In genomic region chrX:156001001-156001666, GRCh38 we compare ENCODE assay signal across 33 cellular contexts. TPM values are rescaled to one million over a fixed set of nuclear protein-coding genes. Genes with fewer than 3 reads are reported as not detected.
DNase-seq lines count a peak whose midpoint lies in the region; ATAC-seq and TF ChIP-seq lines count a peak whose summit lies in the region.
"Had no signal": no experiment of that assay in that cellular context is flagged by ENCODE, and none has a peak within 500 bp of the region (broad histone marks: within the 10 kb centered on the region; RNA-seq: fewer than 3 reads in every experiment).

No MANE protein-coding gene starts in this region.

- no peak for DNase-seq in activated naive CD4-positive, alpha-beta T cell treated with anti-CD3 and anti-CD28 coated beads, Interleukin-2, amount 10 ng/mL, durations not matched to agents 7 days and 5 days
- DNase-seq in activated naive CD4-positive, alpha-beta T cell treated with anti-CD3 and anti-CD28 coated beads for 36 hours, result no peak
- no peak for DNase-seq in central memory CD8-positive, alpha-beta T cell (ENCODE audit: low spot score in 2 of 2)
- no peak for DNase-seq in NCI-H146 (lab: John Stamatoyannopoulos, UW)
- DNase-seq in caudate nucleus (lab: John Stamatoyannopoulos, UW), result no peak
- DNase-seq: ACHN; activated CD4-positive, alpha-beta T cell treated with anti-CD3 and anti-CD28 coated beads, Interleukin-2, amount 50 U/mL, for 1 hour; activated CD8-positive, alpha-beta memory T cell treated with anti-CD3 and anti-CD28 coated beads, Interleukin-2, amount 50 U/mL, for 48 hours; Calu3; DMS79 treated with DMSO at 0.1 percent for 48 hours; effector CD8-positive, alpha-beta T cell; GDM1; glutamatergic neuron; left ventricle myocardium inferior; mesenchymal stem cell; NCI-H2107; NCI-H345; NCI-H69; Right ventricle myocardium superior; stimulated activated naive CD4-positive, alpha-beta T cell treated with Interleukin-2 at 50 U/mL for 16 hours; T-helper 9 cell; testis; WERI-Rb-1 had no signal

- no peaks in the 10 kb centered on the region for H3K9me3 Mint-ChIP-seq in activated naive CD4-positive, alpha-beta T cell treated with anti-CD3 and anti-CD28 coated beads, Interleukin-2, amount 10 ng/mL, durations not matched to agents 7 days and 5 days
- H3K9me3 Mint-ChIP-seq in activated naive CD4-positive, alpha-beta T cell treated with anti-CD3 and anti-CD28 coated beads for 36 hours, result no peaks in the 10 kb centered on the region
- H3K9me3 Mint-ChIP-seq in central memory CD8-positive, alpha-beta T cell, result no peaks in the 10 kb centered on the region
- H3K9me3 Mint-ChIP-seq: activated naive CD4-positive, alpha-beta T cell treated with anti-CD3 and anti-CD28 coated beads, Interleukin-2, amount 50 U/mL, for 72 hours had no signal

- H3K4me3 Mint-ChIP-seq in activated naive CD4-positive, alpha-beta T cell treated with anti-CD3 and anti-CD28 coated beads, Interleukin-2, amount 10 ng/mL, durations not matched to agents 7 days and 5 days, result peak overlapping the region; percentile 57
- H3K4me3 Mint-ChIP-seq in activated naive CD4-positive, alpha-beta T cell treated with anti-CD3 and anti-CD28 coated beads for 36 hours, result no peak overlapping the region
- H3K4me3 Mint-ChIP-seq in central memory CD8-positive, alpha-beta T cell, result peak overlapping the region; percentile 24

- ATAC-seq in central memory CD8-positive, alpha-beta T cell (replicated peaks; ENCODE audit: extremely low read depth, poor library complexity, severe bottlenecking), result no peak
- no peak for ATAC-seq in HG03095 (IDR thresholded peaks at IDR 0.05; ENCODE audit: unreplicated experiment)
- ATAC-seq: HCT116 had no signal

- H3F3A ChIP-seq in Loucy (ENCODE audit: low read depth), result no peaks in the 10 kb centered on the region; the same call in 1 of the 2 replicates

- H3K9me3 ChIP-seq in Loucy (ENCODE audit: insufficient read depth, low read depth, low read length), result no peaks in the 10 kb centered on the region
- H3K9me3 ChIP-seq: left ventricle myocardium inferior, testis had no signal

- peak overlapping the region; percentile 95 for H3K4me2 ChIP-seq in Loucy (ENCODE audit: low read depth, low read length, poor library complexity, severe bottlenecking)
- H3K4me2 ChIP-seq: PC-9 had no signal

- intact Hi-C loops in activated naive CD4-positive, alpha-beta T cell treated with anti-CD3 and anti-CD28 coated beads for 36 hours (cut with micrococcal nuclease), result no loop called here

- peaks cover 86% of the 10 kb centered on the region for H3K4me1 Mint-ChIP-seq in activated naive CD4-positive, alpha-beta T cell treated with anti-CD3 and anti-CD28 coated beads, Interleukin-2, amount 10 ng/mL, durations not matched to agents 7 days and 5 days
- H3K4me1 Mint-ChIP-seq in activated naive CD4-positive, alpha-beta T cell treated with anti-CD3 and anti-CD28 coated beads for 36 hours (ENCODE audit: low read depth), result peaks cover 13% of the 10 kb centered on the region
- H3K4me1 Mint-ChIP-seq in central memory CD8-positive, alpha-beta T cell, result peaks cover 41% of the 10 kb centered on the region

- TF ChIP-seq CTCF in Loucy (conservative IDR thresholded peaks at IDR 0.05; ENCODE audit: low read length), result no peak

- CTCF ChIA-PET in activated naive CD4-positive, alpha-beta T cell treated with anti-CD3 and anti-CD28 coated beads, Interleukin-2, amount 10 ng/mL, durations not matched to agents 7 days and 5 days (lab: Charles Lee), result no interaction called here
- CTCF ChIA-PET in activated naive CD4-positive, alpha-beta T cell treated with anti-CD3 and anti-CD28 coated beads for 36 hours (lab: Charles Lee), result no interaction called here

- H3K4me1 ChIP-seq in Loucy (ENCODE audit: insufficient read depth, low read length, poor library complexity, severe bottlenecking), result peaks cover 69% of the 10 kb centered on the region
- H3K4me1 ChIP-seq: left ventricle myocardium inferior, parathyroid adenoma, testis had no signal

- no peaks in the 10 kb centered on the region for H3K36me3 ChIP-seq in Loucy (ENCODE audit: insufficient read depth, low read length)
- H3K36me3 ChIP-seq: left ventricle myocardium inferior, WERI-Rb-1 had no signal

- no peak overlapping the region for H2AFZ ChIP-seq in Loucy (ENCODE audit: low read length)
- H2AFZ ChIP-seq: parathyroid adenoma, PC-9 had no signal

- peak overlapping the region; percentile 88 for H3K27ac Mint-ChIP-seq in activated naive CD4-positive, alpha-beta T cell treated with anti-CD3 and anti-CD28 coated beads, Interleukin-2, amount 10 ng/mL, durations not matched to agents 7 days and 5 days
- no peak overlapping the region for H3K27ac Mint-ChIP-seq in activated naive CD4-positive, alpha-beta T cell treated with anti-CD3 and anti-CD28 coated beads for 36 hours
- H3K27ac Mint-ChIP-seq in central memory CD8-positive, alpha-beta T cell (ENCODE audit: low read depth), result peak overlapping the region; percentile 66

- no peaks in the 10 kb centered on the region for H3K27me3 Mint-ChIP-seq in activated naive CD4-positive, alpha-beta T cell treated with anti-CD3 and anti-CD28 coated beads, Interleukin-2, amount 10 ng/mL, durations not matched to agents 7 days and 5 days
- no peaks in the 10 kb centered on the region for H3K27me3 Mint-ChIP-seq in activated naive CD4-positive, alpha-beta T cell treated with anti-CD3 and anti-CD28 coated beads for 36 hours (ENCODE audit: low read depth)
- H3K27me3 Mint-ChIP-seq in central memory CD8-positive, alpha-beta T cell, result no peaks in the 10 kb centered on the region

- H3K9me2 ChIP-seq in Loucy (replicated peaks; ENCODE audit: low read depth, low read length), result no peaks in the 10 kb centered on the region

- H3K4me3 ChIP-seq in Loucy (ENCODE audit: low read length, poor library complexity, severe bottlenecking), result peak overlapping the region; percentile 72
- H3K4me3 ChIP-seq: left ventricle myocardium inferior, PC-9, skin epidermis, testis had no signal

- peaks cover 12% of the 10 kb centered on the region for H3K36me3 Mint-ChIP-seq in activated naive CD4-positive, alpha-beta T cell treated with anti-CD3 and anti-CD28 coated beads, Interleukin-2, amount 10 ng/mL, durations not matched to agents 7 days and 5 days
- no peaks in the 10 kb centered on the region for H3K36me3 Mint-ChIP-seq in activated naive CD4-positive, alpha-beta T cell treated with anti-CD3 and anti-CD28 coated beads for 36 hours (ENCODE audit: low read depth)
- H3K36me3 Mint-ChIP-seq in central memory CD8-positive, alpha-beta T cell (ENCODE audit: insufficient read depth), result peaks cover 2% of the 10 kb centered on the region
- H3K36me3 Mint-ChIP-seq: activated naive CD4-positive, alpha-beta T cell treated with anti-CD3 and anti-CD28 coated beads, Interleukin-2, amount 50 U/mL, for 72 hours had no signal

- peaks cover 60% of the 10 kb centered on the region for H3K79me2 ChIP-seq in Loucy (ENCODE audit: insufficient read depth, low read length)
- H3K79me2 ChIP-seq: parathyroid adenoma had no signal

- H3K9ac ChIP-seq in Loucy (ENCODE audit: low read depth, low read length, poor library complexity, severe bottlenecking), result peak overlapping the region; percentile 97
- H3K9ac ChIP-seq: parathyroid adenoma had no signal

- H4K20me1 ChIP-seq in Loucy (ENCODE audit: insufficient read depth, low read length, poor library complexity, severe bottlenecking), result no peaks in the 10 kb centered on the region

- no peak overlapping the region for H3K27ac ChIP-seq in caudate nucleus (ENCODE audit: low read depth, low read length)
- H3K27ac ChIP-seq: left ventricle myocardium inferior, parathyroid adenoma, PC-9, testis, WERI-Rb-1 had no signal

- no peaks in the 10 kb centered on the region for H3K27me3 ChIP-seq in Loucy (ENCODE audit: insufficient read depth, low read length, poor library complexity, severe bottlenecking)
- H3K27me3 ChIP-seq: testis had no signal

RNA-seq across cellular contexts. Expression of gene IL9R, which starts 3.6 kb away (rescaled TPM):
- total RNA-seq in activated naive CD4-positive, alpha-beta T cell treated with anti-CD3 and anti-CD28 coated beads for 36 hours, result 1 to 10 TPM; 1.0 to 1.5 TPM
- total RNA-seq: bronchial epithelial cell, Calu3, fibroblast of villous mesenchyme, left ventricle myocardium inferior, LHCN-M2, Right ventricle myocardium superior had no signal
